ENCODE assay signal across 13 cellular contexts in genomic region chr1:16158025-16158424, GRCh38. TPM values are rescaled to one million over a fixed set of nuclear protein-coding genes. Genes with fewer than 3 reads are reported as not detected.
A peak's percentile ranks its signal among the peaks of the same experiment; 100 is the strongest.
DNase-seq lines count a peak whose midpoint lies in the region; ATAC-seq and TF ChIP-seq lines count a peak whose summit lies in the region.
"Had no signal": no experiment of that assay in that cellular context is flagged by ENCODE, and none has a peak within 500 bp of the region (broad histone marks: within the 10 kb centered on the region; RNA-seq: fewer than 3 reads in every experiment).

No MANE protein-coding gene starts in this region.

- H3K36me3 ChIP-seq in SK-N-MC (ENCODE audit: insufficient read depth, low read length) (no peaks in the 10 kb centered on the region), osteoblast (ENCODE audit: insufficient read depth, low read length) (no peaks in the 10 kb centered on the region)

- peaks cover 42% of the 10 kb centered on the region for H3K4me1 Mint-ChIP-seq in brain

- H3K27me3 Mint-ChIP-seq in brain, result no peaks in the 10 kb centered on the region

- DNase-seq in activated T-cell treated with anti-CD3 and anti-CD28 coated beads, Interleukin-2, amount 50 U/mL, for 1 hour, result peak; percentile 37
- no peak for DNase-seq in activated T-cell treated with anti-CD3 and anti-CD28 coated beads for 4 hours
- no peak for DNase-seq in SK-N-MC (ENCODE audit: low read depth, low spot score)
- DNase-seq in osteoblast (ENCODE audit: insufficient read length, low spot score, missing footprints), result peak; percentile 49
- DNase-seq in AG08395 (ENCODE audit: low spot score), result no peak
- DNase-seq: caudate nucleus, DMS53, KBM-7, mucosa of descending colon, NCI-H2081 treated with DMSO at 0.1 percent for 48 hours had no signal

- no peak for ATAC-seq in HG03135 (IDR thresholded peaks at IDR 0.05; ENCODE audit: unreplicated experiment)
- ATAC-seq in SK-N-SH treated with all-trans-retinoic acid at 6 μM for 48 hours, result no peak
- ATAC-seq: mucosa of descending colon had no signal

- no peaks in the 10 kb centered on the region for H3K9me3 Mint-ChIP-seq in brain

- no peaks in the 10 kb centered on the region for H3K9me3 ChIP-seq in SK-N-MC (ENCODE audit: low read depth, low read length)
- no peaks in the 10 kb centered on the region for H3K9me3 ChIP-seq in osteoblast (ENCODE audit: low read depth, low read length)
- H3K9me3 ChIP-seq: mucosa of descending colon had no signal

- H3K27me3 ChIP-seq in osteoblast (ENCODE audit: insufficient read depth, low read length), result no peaks in the 10 kb centered on the region

- H3K4me2 ChIP-seq in osteoblast (ENCODE audit: insufficient read depth, low read length), result peak overlapping the region; percentile 89

- no peaks in the 10 kb centered on the region for H3K36me3 Mint-ChIP-seq in brain

- no peak overlapping the region for H3K9ac ChIP-seq in SK-N-MC (ENCODE audit: insufficient read length)

- H4K20me1 ChIP-seq in osteoblast (ENCODE audit: insufficient read depth, low read length), result peaks cover 10% of the 10 kb centered on the region

- H2AFZ ChIP-seq in osteoblast (ENCODE audit: low read length), result no peak overlapping the region

- H3K79me2 ChIP-seq in osteoblast (ENCODE audit: insufficient read depth, low read length), result peaks cover 40% of the 10 kb centered on the region

- H3K4me3 ChIP-seq in SK-N-MC (no peak overlapping the region), osteoblast (ENCODE audit: insufficient read depth, low read length) (no peak overlapping the region)
- H3K4me3 ChIP-seq: mucosa of descending colon had no signal

- H3K4me3 Mint-ChIP-seq in brain, result peak overlapping the region in 2 of 5 experiments; percentile 2 to 26

- 0 out of 2 replicates have a peak overlapping the region, but pooled peaks have one; percentile 0 for H3K27ac ChIP-seq in SK-N-MC
- H3K27ac ChIP-seq in osteoblast (ENCODE audit: low read depth, low read length), result no peak overlapping the region

- no peak for TF ChIP-seq CTCF in brain (conservative IDR thresholded peaks at IDR 0.05)
- TF ChIP-seq CTCF in osteoblast (IDR thresholded peaks at IDR 0.05; ENCODE audit: extremely low read depth, low read depth, low read length), result no peak

- peaks cover 34% of the 10 kb centered on the region for H3K4me1 ChIP-seq in osteoblast (ENCODE audit: insufficient read depth, low read length)

- H3K27ac Mint-ChIP-seq in brain, result peak overlapping the region in 4 of 5 experiments; percentile 1 to 63 (median 17)

TF ChIP-seq in SK-N-SH treated with all-trans-retinoic acid at 6 μM for 48 hours, 23 proteins besides CTCF, POLR2A, EP300 and RAD21:
- no peak for TF ChIP-seq TCF4 (CRISPR knock-in tag; IDR thresholded peaks at IDR 0.05; ENCODE audit: borderline replicate concordance)

RNA-seq across cellular contexts. Expression of gene EPHA2, which starts 2.2 kb away (rescaled TPM):
- polyA plus RNA-seq in brain (ENCODE audit: insufficient read depth, low read depth, low replicate concordance), result 2.6 TPM
- 13.3 and 21.0 TPM in 2 replicates for total RNA-seq in osteoblast

RNA-seq across cellular contexts. Expression of gene ARHGEF19, which starts 54.4 kb away (rescaled TPM):
- 33.6 TPM for polyA plus RNA-seq in brain (ENCODE audit: insufficient read depth, low read depth, low replicate concordance)
- total RNA-seq in osteoblast, result 5.9 and 6.5 TPM in 2 replicates

Comparison
In these comparisons a context has a peak if more than half of its experiments do, and no peak if none do; other contexts are left out.
1. DNase-seq: peak in activated T-cell treated with anti-CD3 and anti-CD28 coated beads, Interleukin-2, amount 50 U/mL, for 1 hour (single experiment) and osteoblast (single experiment); none in activated T-cell treated with anti-CD3 and anti-CD28 coated beads for 4 hours (single experiment), SK-N-MC (single experiment) and AG08395 (single experiment).